ENCODE assay signal across 34 cellular contexts in the genomic region with DNA sequence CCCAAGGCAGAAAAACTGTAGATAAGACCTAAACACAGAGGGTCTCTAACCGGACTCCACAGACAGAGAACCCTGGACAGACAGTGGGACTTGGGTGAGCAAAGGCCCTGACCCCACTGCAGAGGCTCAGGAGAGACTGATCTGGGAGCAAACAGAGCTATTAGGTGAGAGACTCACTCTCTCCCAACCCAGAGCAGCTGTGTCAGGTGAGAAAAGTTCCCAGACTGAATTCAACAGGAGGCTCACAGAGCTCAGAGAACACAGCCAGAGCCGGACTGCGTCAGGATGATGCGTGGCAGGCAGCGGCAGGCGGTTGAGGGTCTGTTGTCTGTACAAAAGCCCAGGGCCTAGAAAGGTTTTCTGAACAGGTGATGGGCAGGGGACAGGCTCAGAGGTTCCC. TPM values are rescaled to one million over a fixed set of nuclear protein-coding genes. Genes with fewer than 3 reads are reported as not detected.
"Had no signal": no experiment of that assay in that cellular context is flagged by ENCODE, and none has a peak within 500 bp of the region (broad histone marks: within the 10 kb centered on the region; RNA-seq: fewer than 3 reads in every experiment).

No MANE protein-coding gene starts in this region.

- H3K36me3 Mint-ChIP-seq: activated naive CD8-positive, alpha-beta T cell; WTC11 had no signal

- H3K9me3 Mint-ChIP-seq: activated CD4-positive, alpha-beta T cell treated with anti-CD3 and anti-CD28 coated beads, Interleukin-2, amount 10 ng/mL, durations not matched to agents 7 days and 5 days; activated naive CD8-positive, alpha-beta T cell treated with anti-CD3 and anti-CD28 coated beads, Interleukin-2, amount 50 U/mL, for 24 hours; activated T-cell treated with anti-CD3 and anti-CD28 coated beads, Interleukin-2, amount 50 U/mL, for 24 hours; activated T-helper 2 cell treated with anti-CD3 and anti-CD28 coated beads, Interferon-gamma antibody, Interleukin-2, Interleukin-4, amounts not matched to agents 10 μg/mL and 5 μg/mL and 100 μg/mL, durations not matched to agents 14 hours and 24 hours and 36 hours; T-helper 2 cell treated with Interferon-gamma antibody and Interleukin-4, amounts not matched to agents 5 μg/mL and 100 μg/mL, for 36 hours; WTC11 had no signal

- H3K36me3 ChIP-seq: brain microvascular endothelial cell, SJCRH30 had no signal

- H3K4me3 Mint-ChIP-seq: activated CD4-positive, alpha-beta T cell treated with anti-CD3 and anti-CD28 coated beads for 36 hours; activated CD4-positive, alpha-beta T cell treated with anti-CD3 and anti-CD28 coated beads, Interleukin-2, amount 10 ng/mL, durations not matched to agents 7 days and 5 days; activated CD8-positive, alpha-beta T cell treated with anti-CD3 and anti-CD28 coated beads, Interleukin-2, amount 10 ng/mL, durations not matched to agents 7 days and 5 days; activated naive CD8-positive, alpha-beta T cell; activated naive CD8-positive, alpha-beta T cell treated with anti-CD3 and anti-CD28 coated beads, Interleukin-2, amount 50 U/mL, for 24 hours; activated T-cell treated with anti-CD3 and anti-CD28 coated beads, Interleukin-2, amount 50 U/mL, for 24 hours; T-helper 2 cell treated with Interferon-gamma antibody and Interleukin-4, amounts not matched to agents 5 μg/mL and 100 μg/mL, for 36 hours; WTC11 had no signal

- H3K4me2 ChIP-seq: KMS-11 had no signal

- H3K9ac ChIP-seq: KMS-11 had no signal

- ATAC-seq: activated CD4-positive, alpha-beta T cell treated with anti-CD3 and anti-CD28 coated beads for 36 hours; activated CD4-positive, CD25-positive, alpha-beta regulatory T cell treated with anti-CD3 and anti-CD28 coated beads, Interleukin-2, amount 50 U/mL, for 24 hours; activated CD8-positive, alpha-beta T cell treated with anti-CD3 and anti-CD28 coated beads, Interleukin-2, amount 10 ng/mL, durations not matched to agents 7 days and 5 days; activated naive CD8-positive, alpha-beta T cell treated with anti-CD3 and anti-CD28 coated beads, Interleukin-2, amount 50 U/mL, for 24 hours; Panc1; WTC11 had no signal

- H3K9me3 ChIP-seq: SJCRH30 had no signal

- H3K27me3 ChIP-seq: SJCRH30 had no signal

- H3K27ac Mint-ChIP-seq: activated CD4-positive, alpha-beta T cell treated with anti-CD3 and anti-CD28 coated beads for 36 hours; activated CD4-positive, alpha-beta T cell treated with anti-CD3 and anti-CD28 coated beads, Interleukin-2, amount 10 ng/mL, durations not matched to agents 7 days and 5 days; activated naive CD8-positive, alpha-beta T cell; activated naive CD8-positive, alpha-beta T cell treated with anti-CD3 and anti-CD28 coated beads, Interleukin-2, amount 50 U/mL, for 24 hours; activated T-cell treated with anti-CD3 and anti-CD28 coated beads, Interleukin-2, amount 50 U/mL, for 24 hours; activated T-helper 2 cell treated with anti-CD3 and anti-CD28 coated beads, Interferon-gamma antibody, Interleukin-2, Interleukin-4, amounts not matched to agents 10 μg/mL and 5 μg/mL and 100 μg/mL, durations not matched to agents 14 hours and 24 hours and 36 hours; T-helper 2 cell treated with Interferon-gamma antibody and Interleukin-4, amounts not matched to agents 5 μg/mL and 100 μg/mL, for 36 hours; WTC11 had no signal

- H3K27ac ChIP-seq: brain microvascular endothelial cell, KMS-11, SJCRH30, SK-N-MC had no signal

- H3K4me1 ChIP-seq: SJCRH30 had no signal

- H3K4me3 ChIP-seq: SJCRH30, SK-N-MC had no signal

- DNase-seq: activated CD4-positive, alpha-beta T cell treated with anti-CD3 and anti-CD28 coated beads for 36 hours; activated CD4-positive, alpha-beta T cell treated with anti-CD3 and anti-CD28 coated beads, Interleukin-2, amount 10 ng/mL, durations not matched to agents 7 days and 5 days; activated CD4-positive, alpha-beta T cell treated with anti-CD3 and anti-CD28 coated beads, Interleukin-2, amount 50 U/mL, for 48 hours; activated CD8-positive, alpha-beta T cell treated with anti-CD3 and anti-CD28 coated beads, Interleukin-2, amount 10 ng/mL, durations not matched to agents 7 days and 5 days; activated gamma-delta T cell; activated naive CD4-positive, alpha-beta T cell treated with Interleukin-2 at 50 U/mL for 16 hours; activated naive CD8-positive, alpha-beta T cell treated with anti-CD3 and anti-CD28 coated beads, Interleukin-2, amount 50 U/mL, for 24 hours; activated T-cell treated with anti-CD3 and anti-CD28 coated beads, Interleukin-2, amount 50 U/mL, for 24 hours; anterior cingulate cortex; brain microvascular endothelial cell; central memory CD4-positive, alpha-beta T cell; NCI-H1092 treated with DMSO at 0.1 percent for 48 hours; NCI-H1417; NCI-H146; NCI-H187; NCI-H2081; NCI-H510A; NCI-H526; NCI-H748 treated with DMSO at 0.1 percent for 48 hours; NK-92 treated with Interleukin-12 subunit alpha and Interleukin-12 subunit beta, amount 100 ng/mL, for 24 hours; OCI-M1; SHP77; SJCRH30 had no signal

RNA-seq across cellular contexts. Expression of gene RFPL2, which starts 5.5 kb away (rescaled TPM):
- total RNA-seq: activated CD4-positive, alpha-beta T cell treated with anti-CD3 and anti-CD28 coated beads for 36 hours; activated CD8-positive, alpha-beta T cell treated with anti-CD3 and anti-CD28 coated beads, Interleukin-2, amount 10 ng/mL, durations not matched to agents 7 days and 5 days; M059J; RPMI7951; SJCRH30 had no signal

RNA-seq across cellular contexts. Expression of gene C22orf42, which starts 40.2 kb away (rescaled TPM):
- total RNA-seq: activated CD4-positive, alpha-beta T cell treated with anti-CD3 and anti-CD28 coated beads for 36 hours; activated CD4-positive, alpha-beta T cell treated with anti-CD3 and anti-CD28 coated beads, Interleukin-2, amount 10 ng/mL, durations not matched to agents 7 days and 5 days; activated CD8-positive, alpha-beta T cell treated with anti-CD3 and anti-CD28 coated beads, Interleukin-2, amount 10 ng/mL, durations not matched to agents 7 days and 5 days; activated T-helper 2 cell treated with anti-CD3 and anti-CD28 coated beads, Interferon-gamma antibody, Interleukin-2, Interleukin-4, amounts not matched to agents 10 μg/mL and 5 μg/mL and 100 μg/mL, durations not matched to agents 14 hours and 24 hours and 36 hours; M059J; RPMI7951; SJCRH30; T-helper 1 cell treated with Interleukin-12 subunit alpha and Interleukin-12 subunit beta and Interleukin-4 antibody, amounts not matched to agents 30 ng/mL and 1 ng/mL, for 36 hours had no signal

RNA-seq across cellular contexts. Expression of gene SLC5A4, which starts 55.8 kb away (rescaled TPM):
- total RNA-seq: activated CD4-positive, alpha-beta T cell treated with anti-CD3 and anti-CD28 coated beads for 36 hours; activated CD4-positive, alpha-beta T cell treated with anti-CD3 and anti-CD28 coated beads, Interleukin-2, amount 10 ng/mL, durations not matched to agents 7 days and 5 days; activated CD8-positive, alpha-beta T cell treated with anti-CD3 and anti-CD28 coated beads, Interleukin-2, amount 10 ng/mL, durations not matched to agents 7 days and 5 days; activated T-helper 2 cell treated with anti-CD3 and anti-CD28 coated beads, Interferon-gamma antibody, Interleukin-2, Interleukin-4, amounts not matched to agents 10 μg/mL and 5 μg/mL and 100 μg/mL, durations not matched to agents 14 hours and 24 hours and 36 hours; M059J; RPMI7951; T-helper 1 cell treated with Interleukin-12 subunit alpha and Interleukin-12 subunit beta and Interleukin-4 antibody, amounts not matched to agents 30 ng/mL and 1 ng/mL, for 36 hours had no signal
